In the genomic region with DNA sequence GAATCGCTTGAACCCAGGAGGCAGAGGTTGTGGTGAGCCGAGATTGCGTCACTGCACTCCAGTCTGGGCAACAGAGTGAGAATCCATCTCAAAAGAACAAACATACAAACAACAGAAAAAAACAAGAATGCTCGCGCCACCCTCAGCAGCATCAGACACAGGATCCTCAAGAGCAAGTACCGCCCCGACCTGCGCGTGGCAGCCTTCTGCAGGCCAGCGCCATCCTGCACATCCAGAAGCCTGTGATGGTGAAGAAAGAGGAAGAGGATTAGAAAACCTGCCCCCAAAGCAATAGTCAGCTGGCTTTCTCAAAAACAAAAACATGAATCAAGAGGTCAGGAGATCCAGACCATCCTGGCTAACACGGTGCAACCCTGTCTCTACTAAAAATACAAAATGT, we compare ENCODE assay signal across 1 cellular context.
A peak's percentile ranks its signal among the peaks of the same experiment; 100 is the strongest.
TF ChIP-seq lines count a peak whose summit lies in the region.

No MANE protein-coding gene starts in this region.

TF ChIP-seq in HepG2, 621 proteins besides CTCF, POLR2A, EP300 and RAD21:
- no peak for TF ChIP-seq NFE2L2 (IDR thresholded peaks at IDR 0.05; ENCODE audit: low read length)
- TF ChIP-seq, protein P1, sequence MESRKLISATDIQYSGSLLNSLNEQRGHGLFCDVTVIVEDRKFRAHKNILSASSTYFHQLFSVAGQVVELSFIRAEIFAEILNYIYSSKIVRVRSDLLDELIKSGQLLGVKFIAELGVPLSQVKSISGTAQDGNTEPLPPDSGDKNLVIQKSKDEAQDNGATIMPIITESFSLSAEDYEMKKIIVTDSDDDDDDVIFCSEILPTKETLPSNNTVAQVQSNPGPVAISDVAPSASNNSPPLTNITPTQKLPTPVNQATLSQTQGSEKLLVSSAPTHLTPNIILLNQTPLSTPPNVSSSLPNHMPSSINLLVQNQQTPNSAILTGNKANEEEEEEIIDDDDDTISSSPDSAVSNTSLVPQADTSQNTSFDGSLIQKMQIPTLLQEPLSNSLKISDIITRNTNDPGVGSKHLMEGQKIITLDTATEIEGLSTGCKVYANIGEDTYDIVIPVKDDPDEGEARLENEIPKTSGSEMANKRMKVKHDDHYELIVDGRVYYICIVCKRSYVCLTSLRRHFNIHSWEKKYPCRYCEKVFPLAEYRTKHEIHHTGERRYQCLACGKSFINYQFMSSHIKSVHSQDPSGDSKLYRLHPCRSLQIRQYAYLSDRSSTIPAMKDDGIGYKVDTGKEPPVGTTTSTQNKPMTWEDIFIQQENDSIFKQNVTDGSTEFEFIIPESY (CRISPR knock-in tag; IDR thresholded peaks at IDR 0.05) = peak; percentile 55; the same call in 1 of the 2 replicates
